25 cellular contexts compared by ENCODE assay signal in genomic region chr7:158140538-158141220, GRCh38.
"Had no signal": no experiment of that assay in that cellular context is flagged by ENCODE, and none has a peak within 500 bp of the region (broad histone marks: within the 10 kb centered on the region; RNA-seq: fewer than 3 reads in every experiment).

No MANE protein-coding gene starts in this region.

- H3K4me1 Mint-ChIP-seq: natural killer cell; stimulated activated effector memory CD8-positive, alpha-beta T cell treated with anti-CD3 and anti-CD28 coated beads, Interleukin-12 subunit alpha, Interleukin-12 subunit beta, amount 100 ng/mL, for 72 hours had no signal

- H3K4me1 ChIP-seq: colonic mucosa, esophagus muscularis mucosa, foreskin keratinocyte, gastroesophageal sphincter, heart left ventricle, left ventricle myocardium inferior, lower lobe of right lung, prostate gland, right atrium auricular region, suprapubic skin, transverse colon, vagina had no signal

- ATAC-seq: foreskin keratinocyte; gastroesophageal sphincter; heart left ventricle; left colon; sciatic nerve; stimulated activated effector memory CD8-positive, alpha-beta T cell treated with anti-CD3 and anti-CD28 coated beads, Interleukin-12 subunit alpha, Interleukin-12 subunit beta, amount 100 ng/mL, for 72 hours had no signal

- H3K36me3 ChIP-seq: colonic mucosa, esophagus muscularis mucosa, gastroesophageal sphincter, heart left ventricle, left ventricle myocardium inferior, lower lobe of right lung, prostate gland, right atrium auricular region, suprapubic skin, transverse colon, vagina had no signal

- H3K36me3 Mint-ChIP-seq: natural killer cell; stimulated activated effector memory CD8-positive, alpha-beta T cell treated with anti-CD3 and anti-CD28 coated beads, Interleukin-12 subunit alpha, Interleukin-12 subunit beta, amount 100 ng/mL, for 72 hours had no signal

- H2AFZ ChIP-seq: hepatocyte had no signal

- H3K4me3 ChIP-seq: colonic mucosa, esophagus muscularis mucosa, gastroesophageal sphincter, heart left ventricle, hepatocyte, left ventricle myocardium inferior, lower lobe of right lung, prostate gland, right atrium auricular region, smooth muscle cell, suprapubic skin, transverse colon, vagina had no signal

- H3K27ac ChIP-seq: colonic mucosa, esophagus muscularis mucosa, foreskin keratinocyte, gastroesophageal sphincter, heart left ventricle, hepatocyte, left ventricle myocardium inferior, lower lobe of right lung, prostate gland, right atrium auricular region, suprapubic skin, transverse colon, vagina had no signal

- H3K27me3 Mint-ChIP-seq: dendritic cell treated with granulocyte-macrophage colony-stimulating factor and Interleukin-4, amounts not matched to agents 40 ng/mL and 50 ng/mL, for 4 days; stimulated activated naive CD8-positive, alpha-beta T cell treated with anti-CD3 and anti-CD28 coated beads, Interleukin-15, Interleukin-2, amounts not matched to agents 100 ng/mL and 50 ng/mL, for 24 hours had no signal

- H3K4me2 ChIP-seq: hepatocyte, smooth muscle cell had no signal

- H3K9me3 Mint-ChIP-seq: stimulated activated effector memory CD8-positive, alpha-beta T cell treated with anti-CD3 and anti-CD28 coated beads, Interleukin-12 subunit alpha, Interleukin-12 subunit beta, amount 100 ng/mL, for 72 hours; stimulated activated naive CD8-positive, alpha-beta T cell treated with anti-CD3 and anti-CD28 coated beads, Interleukin-15, Interleukin-2, amounts not matched to agents 100 ng/mL and 50 ng/mL, for 24 hours had no signal

- H3K27ac Mint-ChIP-seq: dendritic cell treated with granulocyte-macrophage colony-stimulating factor and Interleukin-4, amounts not matched to agents 40 ng/mL and 50 ng/mL, for 4 days; natural killer cell; stimulated activated effector memory CD8-positive, alpha-beta T cell treated with anti-CD3 and anti-CD28 coated beads, Interleukin-12 subunit alpha, Interleukin-12 subunit beta, amount 100 ng/mL, for 72 hours; stimulated activated naive CD8-positive, alpha-beta T cell treated with anti-CD3 and anti-CD28 coated beads, Interleukin-15, Interleukin-2, amounts not matched to agents 100 ng/mL and 50 ng/mL, for 24 hours had no signal

- H3K79me2 ChIP-seq: hepatocyte had no signal

- H3K27me3 ChIP-seq: colonic mucosa, esophagus muscularis mucosa, foreskin keratinocyte, gastroesophageal sphincter, heart left ventricle, hepatocyte, right atrium auricular region, suprapubic skin, transverse colon, vagina had no signal

- H3K4me3 Mint-ChIP-seq: dendritic cell treated with granulocyte-macrophage colony-stimulating factor and Interleukin-4, amounts not matched to agents 40 ng/mL and 50 ng/mL, for 4 days; natural killer cell; stimulated activated effector memory CD8-positive, alpha-beta T cell treated with anti-CD3 and anti-CD28 coated beads, Interleukin-12 subunit alpha, Interleukin-12 subunit beta, amount 100 ng/mL, for 72 hours; stimulated activated naive CD8-positive, alpha-beta T cell treated with anti-CD3 and anti-CD28 coated beads, Interleukin-15, Interleukin-2, amounts not matched to agents 100 ng/mL and 50 ng/mL, for 24 hours had no signal

- DNase-seq: colonic mucosa; effector CD8-positive, alpha-beta T cell; foreskin keratinocyte; heart left ventricle; kidney glomerular epithelial cell; left colon; left ventricle myocardium inferior; lower lobe of right lung; natural killer cell; stimulated activated CD4-positive, alpha-beta T cell treated with anti-CD3 and anti-CD28 coated beads, Interleukin-12 subunit alpha, Interleukin-12 subunit beta, amount 100 ng/mL, for 4 hours; stimulated activated CD4-positive, alpha-beta T cell treated with anti-CD3 and anti-CD28 coated beads, Interleukin-1b, Interleukin-23, amount 100 ng/mL, for 48 hours; stimulated activated CD4-positive, alpha-beta T cell treated with anti-CD3 and anti-CD28 coated beads, Interleukin-4, amount 100 ng/mL, for 1 hour; transverse colon had no signal

- H3K9me3 ChIP-seq: colonic mucosa, lower lobe of right lung, prostate gland, right atrium auricular region, transverse colon, vagina had no signal
